Comparison of ENCODE assay signal across 9 cellular contexts in the genomic region with DNA sequence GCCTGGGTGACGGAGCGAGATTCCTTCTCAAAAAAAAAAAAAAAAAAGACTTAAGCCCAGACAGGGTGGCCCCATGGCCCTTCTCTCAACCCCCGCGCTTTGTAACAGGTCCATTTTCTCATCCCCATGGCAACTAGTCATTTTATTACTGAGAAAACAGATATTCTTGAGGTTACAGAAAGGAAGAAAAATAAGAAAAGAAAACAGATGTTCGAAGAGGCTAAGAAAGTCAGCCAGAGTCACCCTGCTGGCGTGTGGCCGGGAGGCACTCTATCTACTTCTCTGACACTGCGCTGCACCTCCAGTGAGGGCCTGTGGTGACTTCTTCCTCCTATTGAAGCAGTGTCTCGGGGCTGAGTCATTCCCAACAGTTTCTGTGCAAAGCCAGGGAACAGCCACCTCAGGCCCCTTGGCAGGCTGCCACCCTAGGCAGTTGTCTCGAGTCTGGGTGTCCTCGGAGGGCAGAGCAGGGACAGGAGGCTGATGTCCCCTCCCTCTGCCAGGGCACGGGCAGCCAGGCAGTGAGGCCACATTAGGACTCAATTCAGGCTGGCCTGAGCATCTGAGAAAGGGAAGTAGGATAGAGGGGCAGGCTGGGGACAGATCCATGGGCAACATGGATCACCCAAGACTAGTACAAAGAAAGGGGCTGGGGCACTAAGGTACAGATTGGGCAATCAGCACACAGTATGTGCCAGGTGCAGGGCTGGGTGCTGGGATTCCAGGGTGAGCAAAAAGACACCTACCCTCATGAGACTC. TPM values are rescaled to one million over a fixed set of nuclear protein-coding genes. Genes with fewer than 3 reads are reported as not detected.
DNase-seq lines count a peak whose midpoint lies in the region; ATAC-seq and TF ChIP-seq lines count a peak whose summit lies in the region.
"Had no signal": no experiment of that assay in that cellular context is flagged by ENCODE, and none has a peak within 500 bp of the region (broad histone marks: within the 10 kb centered on the region; RNA-seq: fewer than 3 reads in every experiment).

No MANE protein-coding gene starts in this region.

- H3K27ac ChIP-seq in A673 (ENCODE audit: low read depth, low read length, poor library complexity, severe bottlenecking) (no peak overlapping the region), rectal smooth muscle tissue (ENCODE audit: low read depth, low read length) (peak overlapping the region; percentile 18)

- peaks cover 5% of the 10 kb centered on the region for H3K9me3 ChIP-seq in A673 (ENCODE audit: low read depth, low read length, poor library complexity, severe bottlenecking)
- no peaks in the 10 kb centered on the region for H3K9me3 ChIP-seq in adipocyte (ENCODE audit: control insufficient read depth, low read length)
- H3K9me3 ChIP-seq: HAP-1 had no signal

- ATAC-seq in left cardiac atrium: peak; percentile 92 to 97
- no peak for ATAC-seq in HG03159 (IDR thresholded peaks at IDR 0.05; ENCODE audit: unreplicated experiment)

- DNase-seq in A673 (ENCODE audit: low spot score): peak; percentile 80
- DNase-seq in GM04503 (ENCODE audit: low read depth): peak; percentile 68
- DNase-seq in NCI-H2171 treated with DMSO at 0.1 percent for 48 hours (lab: John Stamatoyannopoulos, UW): peak; percentile 78
- peak; percentile 85 for DNase-seq in adipocyte (ENCODE audit: low read depth)
- DNase-seq in left cardiac atrium: peak; percentile 89
- no peak for DNase-seq in middle frontal gyrus (ENCODE audit: extremely low spot score, low spot score)

- POLR2A ChIA-PET in A673 (lab: Charles Lee; ENCODE audit: low non-redundant PET): no interaction called here

- BruUV-seq in A673 (replicated peaks; lab: Mats Ljungman, UMichigan): no TSS peak

- intact Hi-C loops in A673 (cut with micrococcal nuclease; ENCODE audit: unreplicated experiment) (no loop called here), left cardiac atrium (cut with DNase I) (no loop called here)

- H3K4me1 ChIP-seq in A673 (ENCODE audit: insufficient read depth, low read length, poor library complexity, severe bottlenecking) (no peaks in the 10 kb centered on the region), adipocyte (ENCODE audit: control insufficient read depth, insufficient read depth, low read length) (peaks cover 12% of the 10 kb centered on the region), rectal smooth muscle tissue (ENCODE audit: control insufficient read depth, insufficient read depth, low read length) (no peaks in the 10 kb centered on the region)
- H3K4me1 ChIP-seq: HAP-1 had no signal

- TF ChIP-seq CTCF in A673 (conservative IDR thresholded peaks at IDR 0.05; ENCODE audit: low read depth, low read length): no peak

- H3K4me3 ChIP-seq in A673 (ENCODE audit: low read depth, low read length, poor library complexity, severe bottlenecking): no peak overlapping the region
- peak overlapping the region; percentile 32 for H3K4me3 ChIP-seq in adipocyte (ENCODE audit: low read length)
- H3K4me3 ChIP-seq in rectal smooth muscle tissue (ENCODE audit: low read length): no peak overlapping the region
- H3K4me3 ChIP-seq: HAP-1 had no signal

- H3K9ac ChIP-seq in adipocyte (ENCODE audit: low read length): peak overlapping the region; percentile 30
- H3K9ac ChIP-seq in rectal smooth muscle tissue (ENCODE audit: low read length): no peak overlapping the region

- H3K27me3 ChIP-seq in A673 (replicated peaks; ENCODE audit: insufficient read depth, low read depth, low read length, poor library complexity) (no peaks in the 10 kb centered on the region), adipocyte (replicated peaks; ENCODE audit: control insufficient read depth, insufficient read depth, low read length) (peaks cover 3% of the 10 kb centered on the region), rectal smooth muscle tissue (ENCODE audit: control insufficient read depth, insufficient read depth, low read length) (no peaks in the 10 kb centered on the region)

- CTCF ChIA-PET in A673 (lab: Charles Lee): no interaction called here

- H3K36me3 ChIP-seq in A673 (ENCODE audit: insufficient read depth, low read length, poor library complexity, severe bottlenecking): no peaks in the 10 kb centered on the region
- H3K36me3 ChIP-seq in adipocyte (ENCODE audit: control insufficient read depth, insufficient read depth, low read length, severe bottlenecking): no peaks in the 10 kb centered on the region
- H3K36me3 ChIP-seq in rectal smooth muscle tissue (ENCODE audit: control insufficient read depth, insufficient read depth, low read length): no peaks in the 10 kb centered on the region
- H3K36me3 ChIP-seq: HAP-1 had no signal

RNA-seq across cellular contexts. Expression of a gene that starts 16.4 kb away (rescaled TPM):
- 47.6 and 48.5 TPM in 2 replicates for total RNA-seq in A673 (2021)
- total RNA-seq in left cardiac atrium: 10 to 100 TPM; 33.2 to 41.6 TPM

RNA-seq across cellular contexts. Expression of a gene that starts 19.3 kb away (rescaled TPM):
- total RNA-seq in A673 (2021) (not detected in 2 replicates), left cardiac atrium (not detected)

RNA-seq across cellular contexts. Expression of a gene that starts 28.6 kb away (rescaled TPM):
- total RNA-seq in A673 (2021) (90.2 and 91.0 TPM in 2 replicates), left cardiac atrium (10 to 100 TPM; 26.3 to 33.4 TPM)

RNA-seq across cellular contexts. Expression of a gene that starts 28.8 kb away (rescaled TPM):
- total RNA-seq in A673 (2021): 920 and 956 TPM in 2 replicates
- total RNA-seq in left cardiac atrium: 100 to 1,000 TPM; 651 to 723 TPM

RNA-seq across cellular contexts. Expression of a gene that starts 31.0 kb away (rescaled TPM):
- total RNA-seq in A673 (2021) (79.9 and 91.9 TPM in 2 replicates), left cardiac atrium (10 to 100 TPM; 86.9 to 92.4 TPM)
